Comparison of ENCODE assay signal across 8 cellular contexts in genomic region chr9:62864481-62865469, GRCh38.
DNase-seq lines count a peak whose midpoint lies in the region; ATAC-seq and TF ChIP-seq lines count a peak whose summit lies in the region.
"Not testable (repeated sequence)": the region's sequence is repeated elsewhere in the genome, so short reads cannot be mapped to it uniquely, and the experiment has no call there.

No MANE protein-coding gene starts in this region.

- not testable (repeated sequence) for H3K9me3 ChIP-seq in Panc1 (ENCODE audit: control insufficient read depth, insufficient read depth, low read depth, low read length); esophagus (ENCODE audit: control insufficient read depth in 2 of 2, insufficient read depth in 1 of 2, low read depth in 1 of 2, low read length in 1 of 2)

- peak overlapping the region; percentile 26 to 47 for H3K4me3 ChIP-seq in Panc1 (ENCODE audit: low read depth in 2 of 2, low read length in 2 of 2)
- peak overlapping the region; percentile 27 for H3K4me3 ChIP-seq in astrocyte of the cerebellum (ENCODE audit: low read depth, low read length)
- peak overlapping the region; percentile 22 to 25 for H3K4me3 ChIP-seq in esophagus (ENCODE audit: low read depth in 1 of 2, low read length in 2 of 2)
- H3K4me3 ChIP-seq in skeletal muscle cell (ENCODE audit: low read depth, low read length) = peak overlapping the region; percentile 34

- in situ Hi-C loops in ACHN (cut with HindIII; ENCODE audit: low pct_ligation_motif_present, low pct_unique_long_range_greater_than_20kb, low sequenced_read_pairs); GM13976 (cut with MboI; ENCODE audit: low sequenced_read_pairs, unreplicated experiment); Panc1 (cut with HindIII; ENCODE audit: low pct_unique_long_range_greater_than_20kb, low sequenced_read_pairs); astrocyte of the cerebellum (cut with HindIII; ENCODE audit: low sequenced_read_pairs): not testable (repeated sequence)

- H3K4me1 ChIP-seq in Panc1 (ENCODE audit: control insufficient read depth, insufficient read depth, low read length); esophagus (ENCODE audit: control insufficient read depth in 2 of 2, insufficient read depth in 2 of 2, low read length in 1 of 2): not testable (repeated sequence)

- not testable (repeated sequence) for BruUV-seq in Panc1 (replicated peaks; lab: Mats Ljungman, UMichigan)

- CTCF ChIA-PET in Panc1 (lab: Charles Lee) = not testable (repeated sequence)

- not testable (repeated sequence) for H3K27ac ChIP-seq in Panc1 (ENCODE audit: low read length)
- H3K27ac ChIP-seq in esophagus (ENCODE audit: low read depth in 2 of 2, low read length in 1 of 2) = peak overlapping the region; percentile 76 to 85

- not testable (repeated sequence) for TF ChIP-seq CTCF in GM13976 (IDR thresholded peaks at IDR 0.05; ENCODE audit: borderline replicate concordance, control extremely low read depth, extremely low read depth, insufficient read depth, missing control alignments); Panc1 (IDR thresholded peaks at IDR 0.05); astrocyte of the cerebellum (IDR thresholded peaks at IDR 0.05; ENCODE audit: low read depth, low read length, missing control alignments)

- 17 to 19% methylated on average over 28 of the region's 28 CpGs for WGBS in esophagus, 2 donors

- H3K36me3 ChIP-seq in Panc1 (ENCODE audit: control insufficient read depth, insufficient read depth, low read length); esophagus (ENCODE audit: control insufficient read depth in 2 of 2, insufficient read depth in 2 of 2, low read length in 1 of 2): not testable (repeated sequence)

- intact Hi-C loops in Panc1 (cut with micrococcal nuclease; ENCODE audit: unreplicated experiment) = not testable (repeated sequence)

- peak; percentile 38 for DNase-seq in ACHN
- peak; percentile 39 for DNase-seq in GM13976 (ENCODE audit: low spot score)
- DNase-seq in Panc1 (ENCODE audit: low read depth, low spot score); astrocyte of the cerebellum (ENCODE audit: low read depth); skeletal muscle cell (ENCODE audit: low read depth): not testable (repeated sequence)
- peak; percentile 74 for DNase-seq in iPS DF 19.7 (ENCODE audit: low read depth, low spot score)
- peak; percentile 34 for DNase-seq in mucosa of gallbladder (ENCODE audit: low spot score)

- not testable (repeated sequence) for H3K27me3 ChIP-seq in Panc1 (ENCODE audit: control insufficient read depth, insufficient read depth, low read length); esophagus (ENCODE audit: control insufficient read depth in 1 of 2, insufficient read depth in 2 of 2, low read length in 2 of 2)

- POLR2A ChIA-PET in Panc1 (lab: Charles Lee) = not testable (repeated sequence)

- ATAC-seq in Panc1 = peak; percentile 89
